In the genomic region with DNA sequence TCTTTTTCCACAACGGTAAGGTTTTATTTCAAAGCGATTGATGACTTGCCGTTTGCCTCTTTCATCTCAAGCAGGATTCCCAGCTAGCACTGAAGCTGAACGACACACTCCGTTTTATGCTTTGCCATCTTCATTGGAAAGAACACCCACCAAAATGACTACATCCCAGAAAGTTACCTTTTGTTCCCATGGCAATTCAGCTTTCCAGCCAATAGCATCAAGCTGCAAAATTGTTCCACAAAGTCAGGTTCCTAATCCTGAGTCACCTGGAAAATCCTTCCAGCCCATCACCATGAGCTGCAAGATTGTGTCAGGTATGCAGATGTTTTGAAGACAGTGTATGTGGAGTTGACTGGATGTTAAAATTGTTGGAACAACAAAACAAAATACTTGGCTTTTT, we compare ENCODE assay signal across 23 cellular contexts.
"Had no signal": no experiment of that assay in that cellular context is flagged by ENCODE, and none has a peak within 500 bp of the region (broad histone marks: within the 10 kb centered on the region; RNA-seq: fewer than 3 reads in every experiment).

No MANE protein-coding gene starts in this region.

- H3K4me1 ChIP-seq: SJSA1 had no signal

- H3K9me3 ChIP-seq: SJSA1 had no signal

- H3K4me3 ChIP-seq: SJSA1, SK-N-MC had no signal

- H3K27ac ChIP-seq: HL-60, SJSA1, SK-N-MC had no signal

- FAIRE-seq: HTR-8/SVneo had no signal

- DNase-seq: KBM-7, MV-4-11, NCI-H1092, NCI-H1105 treated with DMSO at 0.1 percent for 48 hours, NCI-H1417 treated with DMSO at 0.1 percent for 48 hours, NCI-H146, NCI-H1694 treated with DMSO at 0.1 percent for 48 hours, NCI-H1930, NCI-H2081, NCI-H2107, NCI-H2227 treated with DMSO at 0.1 percent for 48 hours, NCI-H446, NCI-H510A, NCI-H524 treated with DMSO at 0.1 percent for 48 hours, NCI-H69, NCI-H774, Right ventricle myocardium superior, RPMI8226, SIG-M5 had no signal

- H3K27me3 ChIP-seq: SJSA1 had no signal
